Comparison of ENCODE assay signal across 18 cellular contexts in genomic region chr1:55531644-55532043, GRCh38.
DNase-seq lines count a peak whose midpoint lies in the region; FAIRE-seq and TF ChIP-seq lines count a peak whose summit lies in the region.
"Had no signal": no experiment of that assay in that cellular context is flagged by ENCODE, and none has a peak within 500 bp of the region (broad histone marks: within the 10 kb centered on the region; RNA-seq: fewer than 3 reads in every experiment).

No MANE protein-coding gene starts in this region.

- DNase-seq in AG20443 (ENCODE audit: low spot score) = peak; percentile 26
- DNase-seq in RCC 7860 (ENCODE audit: low spot score) = no peak
- DNase-seq in fibroblast of mammary gland (ENCODE audit: low read depth) = peak; percentile 52
- DNase-seq in renal cortical epithelial cell (ENCODE audit: low read depth) = peak; percentile 56
- no peak for DNase-seq in NK-92 (lab: John Stamatoyannopoulos, UW; ENCODE audit: unreplicated experiment)
- no peak for DNase-seq in UCSD-AML1 (lab: John Stamatoyannopoulos, UW; ENCODE audit: unreplicated experiment)
- no peak for DNase-seq in G401 (ENCODE audit: low spot score)
- DNase-seq: Calu3; CD4-positive, alpha-beta memory T cell; DMS53; H9; IMR-90; NCI-H1417 treated with DMSO at 0.1 percent for 48 hours; NCI-H187 treated with DMSO at 0.1 percent for 48 hours; NCI-H345; NCI-H524 treated with DMSO at 0.1 percent for 48 hours; PC-9 had no signal

- FAIRE-seq in RCC 7860 (lab: Jason Lieb, UNC) = peak; percentile 84

- H3K4me3 ChIP-seq in fibroblast of mammary gland (ENCODE audit: control insufficient read depth, low read depth, low read length) = no peak overlapping the region
- H3K4me3 ChIP-seq: BLaER1, PC-9 had no signal

- in situ Hi-C loops in G401 (cut with HindIII; ENCODE audit: low sequenced_read_pairs) = no loop called here

- TF ChIP-seq CTCF in fibroblast of mammary gland (conservative IDR thresholded peaks at IDR 0.05; ENCODE audit: control insufficient read depth, insufficient read depth, low read depth, low read length) = no peak

Comparison
In these comparisons a context has a peak if more than half of its experiments do, and no peak if none do; other contexts are left out.
1. DNase-seq: peak in AG20443 (single experiment), fibroblast of mammary gland (single experiment) and renal cortical epithelial cell (single experiment); none in RCC 7860 (single experiment), NK-92 (single experiment), UCSD-AML1 (single experiment) and G401 (single experiment).